ENCODE assay signal across 38 cellular contexts in the genomic region with DNA sequence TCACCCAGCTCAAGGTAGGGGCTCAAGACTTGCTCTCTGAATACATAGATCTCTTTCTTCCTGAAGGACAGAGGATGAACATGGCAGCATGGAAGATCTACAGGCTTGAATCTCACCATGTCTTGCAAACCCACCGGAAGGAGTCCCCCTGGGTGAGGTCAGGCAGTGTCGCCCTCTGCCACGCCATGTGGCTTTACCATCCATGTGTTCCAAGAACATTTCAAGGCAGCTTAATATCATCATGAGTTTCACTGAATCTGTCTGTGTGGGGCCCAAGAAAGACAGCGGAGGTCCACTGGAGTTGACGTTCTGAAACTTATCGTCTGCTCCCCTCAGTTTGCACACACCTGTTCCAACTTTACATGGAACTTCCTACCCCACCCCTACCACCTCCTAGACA.
"Had no signal": no experiment of that assay in that cellular context is flagged by ENCODE, and none has a peak within 500 bp of the region (broad histone marks: within the 10 kb centered on the region; RNA-seq: fewer than 3 reads in every experiment).

No MANE protein-coding gene starts in this region.

- H3K27ac ChIP-seq: adrenal gland, ascending aorta, body of pancreas, brain microvascular endothelial cell, breast epithelium, cardiac muscle cell had no signal

- H3K9me3 Mint-ChIP-seq: activated naive CD4-positive, alpha-beta T cell treated with anti-CD3 and anti-CD28 coated beads for 36 hours; activated naive CD4-positive, alpha-beta T cell treated with anti-CD3 and anti-CD28 coated beads, Interleukin-2, amount 50 U/mL, for 24 hours; activated naive CD8-positive, alpha-beta T cell treated with anti-CD3 and anti-CD28 coated beads for 36 hours; activated naive CD8-positive, alpha-beta T cell treated with anti-CD3 and anti-CD28 coated beads, Interleukin-2, amount 10 ng/mL, durations not matched to agents 7 days and 5 days; activated naive CD8-positive, alpha-beta T cell treated with anti-CD3 and anti-CD28 coated beads, Interleukin-2, amount 50 U/mL, for 24 hours; activated T-cell treated with anti-CD3 and anti-CD28 coated beads, Interleukin-2, amount 50 U/mL, for 24 hours; activated T-cell treated with anti-CD3 and anti-CD28 coated beads, Interleukin-2, amount 50 U/mL, for 4 hours; activated T-cell treated with anti-CD3 and anti-CD28 coated beads, Interleukin-2, amount 50 U/mL, for 72 hours; activated T-helper 1 cell treated with anti-CD3 and anti-CD28 coated beads, Interleukin-12 subunit alpha, Interleukin-12 subunit beta, Interleukin-2, Interleukin-4 antibody, amounts not matched to agents 30 ng/mL and 10 ng/mL and 1 ng/mL, durations not matched to agents 14 hours and 24 hours and 36 hours; activated T-helper 17 cell treated with anti-CD3 and anti-CD28 coated beads, Interleukin-2, amount 50 U/mL, for 72 hours; activated T-helper 2 cell treated with anti-CD3 and anti-CD28 coated beads, Interferon-gamma antibody, Interleukin-2, Interleukin-4, amounts not matched to agents 10 μg/mL and 5 μg/mL and 100 μg/mL, durations not matched to agents 14 hours and 24 hours and 36 hours; central memory CD8-positive, alpha-beta T cell had no signal

- H3K36me3 ChIP-seq: adrenal gland, ascending aorta, brain microvascular endothelial cell, breast epithelium, cardiac muscle cell had no signal

- H3K27me3 Mint-ChIP-seq: activated naive CD4-positive, alpha-beta T cell treated with anti-CD3 and anti-CD28 coated beads, Interleukin-2, amount 10 ng/mL, durations not matched to agents 7 days and 5 days had no signal

- H3K4me3 Mint-ChIP-seq: activated naive CD4-positive, alpha-beta T cell treated with anti-CD3 and anti-CD28 coated beads for 36 hours; activated naive CD4-positive, alpha-beta T cell treated with anti-CD3 and anti-CD28 coated beads, Interleukin-2, amount 10 ng/mL, durations not matched to agents 7 days and 5 days; activated naive CD4-positive, alpha-beta T cell treated with anti-CD3 and anti-CD28 coated beads, Interleukin-2, amount 50 U/mL, for 24 hours; activated naive CD8-positive, alpha-beta T cell; activated naive CD8-positive, alpha-beta T cell treated with anti-CD3 and anti-CD28 coated beads for 36 hours; activated naive CD8-positive, alpha-beta T cell treated with anti-CD3 and anti-CD28 coated beads, Interleukin-2, amount 10 ng/mL, durations not matched to agents 7 days and 5 days; activated naive CD8-positive, alpha-beta T cell treated with anti-CD3 and anti-CD28 coated beads, Interleukin-2, amount 50 U/mL, for 24 hours; activated T-cell treated with anti-CD3 and anti-CD28 coated beads, Interleukin-2, amount 50 U/mL, for 24 hours; activated T-cell treated with anti-CD3 and anti-CD28 coated beads, Interleukin-2, amount 50 U/mL, for 4 hours; activated T-cell treated with anti-CD3 and anti-CD28 coated beads, Interleukin-2, amount 50 U/mL, for 72 hours; activated T-helper 1 cell treated with anti-CD3 and anti-CD28 coated beads, Interleukin-12 subunit alpha, Interleukin-12 subunit beta, Interleukin-2, Interleukin-4 antibody, amounts not matched to agents 30 ng/mL and 10 ng/mL and 1 ng/mL, durations not matched to agents 14 hours and 24 hours and 36 hours; activated T-helper 17 cell treated with anti-CD3 and anti-CD28 coated beads, Interleukin-2, amount 50 U/mL, for 72 hours; brain; central memory CD8-positive, alpha-beta T cell had no signal

- H3K9me3 ChIP-seq: adrenal gland, ascending aorta, body of pancreas, breast epithelium had no signal

- H3K4me3 ChIP-seq: adrenal gland, ascending aorta, body of pancreas, breast epithelium, cardiac muscle cell had no signal

- H3K27ac Mint-ChIP-seq: activated naive CD4-positive, alpha-beta T cell treated with anti-CD3 and anti-CD28 coated beads for 36 hours; activated naive CD4-positive, alpha-beta T cell treated with anti-CD3 and anti-CD28 coated beads, Interleukin-2, amount 10 ng/mL, durations not matched to agents 7 days and 5 days; activated naive CD4-positive, alpha-beta T cell treated with anti-CD3 and anti-CD28 coated beads, Interleukin-2, amount 50 U/mL, for 24 hours; activated naive CD4-positive, alpha-beta T cell treated with anti-CD3 and anti-CD28 coated beads, Interleukin-2, amount 50 U/mL, for 72 hours; activated naive CD8-positive, alpha-beta T cell; activated naive CD8-positive, alpha-beta T cell treated with anti-CD3 and anti-CD28 coated beads for 36 hours; activated naive CD8-positive, alpha-beta T cell treated with anti-CD3 and anti-CD28 coated beads, Interleukin-2, amount 10 ng/mL, durations not matched to agents 7 days and 5 days; activated naive CD8-positive, alpha-beta T cell treated with anti-CD3 and anti-CD28 coated beads, Interleukin-2, amount 50 U/mL, for 24 hours; activated T-cell treated with anti-CD3 and anti-CD28 coated beads, Interleukin-2, amount 50 U/mL, for 24 hours; activated T-cell treated with anti-CD3 and anti-CD28 coated beads, Interleukin-2, amount 50 U/mL, for 72 hours; activated T-helper 1 cell treated with anti-CD3 and anti-CD28 coated beads, Interleukin-12 subunit alpha, Interleukin-12 subunit beta, Interleukin-2, Interleukin-4 antibody, amounts not matched to agents 30 ng/mL and 10 ng/mL and 1 ng/mL, durations not matched to agents 14 hours and 24 hours and 36 hours; activated T-helper 17 cell treated with anti-CD3 and anti-CD28 coated beads, Interleukin-2, amount 50 U/mL, for 72 hours; activated T-helper 2 cell treated with anti-CD3 and anti-CD28 coated beads, Interferon-gamma antibody, Interleukin-2, Interleukin-4, amounts not matched to agents 10 μg/mL and 5 μg/mL and 100 μg/mL, durations not matched to agents 14 hours and 24 hours and 36 hours; brain had no signal

- H3K27me3 ChIP-seq: adrenal gland, ascending aorta, body of pancreas, brain microvascular endothelial cell, cardiac muscle cell had no signal

- H3K4me1 Mint-ChIP-seq: activated naive CD4-positive, alpha-beta T cell treated with anti-CD3 and anti-CD28 coated beads, Interleukin-2, amount 10 ng/mL, durations not matched to agents 7 days and 5 days; activated naive CD4-positive, alpha-beta T cell treated with anti-CD3 and anti-CD28 coated beads, Interleukin-2, amount 50 U/mL, for 24 hours; activated naive CD8-positive, alpha-beta T cell treated with anti-CD3 and anti-CD28 coated beads for 36 hours; activated naive CD8-positive, alpha-beta T cell treated with anti-CD3 and anti-CD28 coated beads, Interleukin-2, amount 10 ng/mL, durations not matched to agents 7 days and 5 days; activated naive CD8-positive, alpha-beta T cell treated with anti-CD3 and anti-CD28 coated beads, Interleukin-2, amount 50 U/mL, for 24 hours; activated T-helper 17 cell treated with anti-CD3 and anti-CD28 coated beads, Interleukin-2, amount 50 U/mL, for 72 hours; brain; central memory CD8-positive, alpha-beta T cell had no signal

- H3K4me1 ChIP-seq: adrenal gland, ascending aorta, body of pancreas, breast epithelium had no signal

- DNase-seq: activated effector memory CD4-positive, alpha-beta T cell treated with anti-CD3 and anti-CD28 coated beads, Interleukin-2, amount 50 U/mL, for 16 hours; activated effector memory CD4-positive, alpha-beta T cell treated with Interleukin-2 at 50 U/mL for 16 hours; activated gamma-delta T cell; activated gamma-delta T cell treated with Interleukin-2 at 50 U/mL for 16 hours; activated naive CD4-positive, alpha-beta T cell; activated naive CD4-positive, alpha-beta T cell treated with anti-CD3 and anti-CD28 coated beads for 36 hours; activated naive CD4-positive, alpha-beta T cell treated with anti-CD3 and anti-CD28 coated beads, Interleukin-2, amount 10 ng/mL, durations not matched to agents 7 days and 5 days; activated naive CD4-positive, alpha-beta T cell treated with anti-CD3 and anti-CD28 coated beads, Interleukin-2, amount 50 U/mL, for 16 hours; activated naive CD4-positive, alpha-beta T cell treated with Interleukin-2 at 50 U/mL for 16 hours; activated naive CD8-positive, alpha-beta T cell treated with anti-CD3 and anti-CD28 coated beads for 36 hours; activated naive CD8-positive, alpha-beta T cell treated with anti-CD3 and anti-CD28 coated beads, Interleukin-2, amount 10 ng/mL, durations not matched to agents 7 days and 5 days; activated naive CD8-positive, alpha-beta T cell treated with anti-CD3 and anti-CD28 coated beads, Interleukin-2, amount 50 U/mL, for 24 hours; activated T-cell treated with anti-CD3 and anti-CD28 coated beads, Interleukin-2, amount 50 U/mL, for 1 hour; activated T-cell treated with anti-CD3 and anti-CD28 coated beads, Interleukin-2, amount 50 U/mL, for 24 hours; activated T-cell treated with anti-CD3 and anti-CD28 coated beads, Interleukin-2, amount 50 U/mL, for 4 hours; activated T-cell treated with anti-CD3 and anti-CD28 coated beads, Interleukin-2, amount 50 U/mL, for 48 hours; activated T-cell treated with anti-CD3 and anti-CD28 coated beads, Interleukin-2, amount 50 U/mL, for 72 hours; adrenal gland; amniotic stem cell; amygdala; anterior cingulate cortex; aorta; body of pancreas; brain microvascular endothelial cell; caudate nucleus; central memory CD4-positive, alpha-beta T cell; cerebellar nuclear complex had no signal

- H3K36me3 Mint-ChIP-seq: activated naive CD4-positive, alpha-beta T cell treated with anti-CD3 and anti-CD28 coated beads, Interleukin-2, amount 10 ng/mL, durations not matched to agents 7 days and 5 days; activated naive CD4-positive, alpha-beta T cell treated with anti-CD3 and anti-CD28 coated beads, Interleukin-2, amount 50 U/mL, for 24 hours; activated naive CD4-positive, alpha-beta T cell treated with anti-CD3 and anti-CD28 coated beads, Interleukin-2, amount 50 U/mL, for 72 hours; activated naive CD8-positive, alpha-beta T cell; activated naive CD8-positive, alpha-beta T cell treated with anti-CD3 and anti-CD28 coated beads for 36 hours; activated naive CD8-positive, alpha-beta T cell treated with anti-CD3 and anti-CD28 coated beads, Interleukin-2, amount 10 ng/mL, durations not matched to agents 7 days and 5 days; brain had no signal
